Comparison of ENCODE assay signal across 17 cellular contexts in genomic region chr3:123289336-123290106, GRCh38.
"Had no signal": no experiment of that assay in that cellular context is flagged by ENCODE, and none has a peak within 500 bp of the region (broad histone marks: within the 10 kb centered on the region; RNA-seq: fewer than 3 reads in every experiment).

No MANE protein-coding gene starts in this region.

- H3K4me1 ChIP-seq: foreskin keratinocyte, psoas muscle, right lobe of liver had no signal

- H3K27ac Mint-ChIP-seq: activated CD4-positive, alpha-beta T cell treated with anti-CD3 and anti-CD28 coated beads for 36 hours; activated naive CD8-positive, alpha-beta T cell; effector memory CD8-positive, alpha-beta T cell; stimulated activated memory B cell treated with anti-CD40 and anti-IgM and Interleukin-4, amounts not matched to agents 10 μg/mL and 1 μg/mL and 100 μg/mL, for 72 hours had no signal

- H3K4me3 Mint-ChIP-seq: activated CD4-positive, alpha-beta T cell treated with anti-CD3 and anti-CD28 coated beads for 36 hours; activated naive CD8-positive, alpha-beta T cell; effector memory CD8-positive, alpha-beta T cell; stimulated activated memory B cell treated with anti-CD40 and anti-IgM and Interleukin-4, amounts not matched to agents 10 μg/mL and 1 μg/mL and 100 μg/mL, for 72 hours had no signal

- H3K4me1 Mint-ChIP-seq: activated CD4-positive, alpha-beta T cell treated with anti-CD3 and anti-CD28 coated beads for 36 hours; stimulated activated memory B cell treated with anti-CD40 and anti-IgM and Interleukin-4, amounts not matched to agents 10 μg/mL and 1 μg/mL and 100 μg/mL, for 72 hours had no signal

- H3K27ac ChIP-seq: epithelial cell of prostate, foreskin keratinocyte, psoas muscle, right lobe of liver, WERI-Rb-1 had no signal

- H3K27me3 Mint-ChIP-seq: activated CD4-positive, alpha-beta T cell treated with anti-CD3 and anti-CD28 coated beads for 36 hours; activated naive CD8-positive, alpha-beta T cell had no signal

- DNase-seq: activated CD4-positive, alpha-beta T cell treated with anti-CD3 and anti-CD28 coated beads for 36 hours; activated CD4-positive, alpha-beta T cell treated with anti-CD3 and anti-CD28 coated beads, Interleukin-2, amount 50 U/mL, for 48 hours; activated gamma-delta T cell; dermis blood vessel endothelial cell; effector memory CD8-positive, alpha-beta T cell; foreskin keratinocyte; kidney; mammary epithelial cell; right lobe of liver; stimulated activated CD4-positive, alpha-beta T cell treated with anti-CD3 and anti-CD28 coated beads, Interleukin-4, amount 100 ng/mL, for 24 hours; WERI-Rb-1 had no signal

- ATAC-seq: activated CD4-positive, alpha-beta T cell treated with anti-CD3 and anti-CD28 coated beads for 36 hours; effector memory CD8-positive, alpha-beta T cell; foreskin keratinocyte; left lobe of liver; psoas muscle; right lobe of liver; stimulated activated memory B cell treated with anti-CD40 and anti-IgM and Interleukin-4, amounts not matched to agents 10 μg/mL and 1 μg/mL and 100 μg/mL, for 72 hours had no signal

- H3K4me2 ChIP-seq: smooth muscle cell had no signal

- H3K9me3 ChIP-seq: psoas muscle, right lobe of liver had no signal

- H3K9me3 Mint-ChIP-seq: stimulated activated memory B cell treated with anti-CD40 and anti-IgM and Interleukin-4, amounts not matched to agents 10 μg/mL and 1 μg/mL and 100 μg/mL, for 72 hours had no signal

- H3K36me3 Mint-ChIP-seq: activated naive CD8-positive, alpha-beta T cell; stimulated activated memory B cell treated with anti-CD40 and anti-IgM and Interleukin-4, amounts not matched to agents 10 μg/mL and 1 μg/mL and 100 μg/mL, for 72 hours had no signal

- H3K27me3 ChIP-seq: right lobe of liver had no signal
